ENCODE assay signal across 8 cellular contexts in the genomic region with DNA sequence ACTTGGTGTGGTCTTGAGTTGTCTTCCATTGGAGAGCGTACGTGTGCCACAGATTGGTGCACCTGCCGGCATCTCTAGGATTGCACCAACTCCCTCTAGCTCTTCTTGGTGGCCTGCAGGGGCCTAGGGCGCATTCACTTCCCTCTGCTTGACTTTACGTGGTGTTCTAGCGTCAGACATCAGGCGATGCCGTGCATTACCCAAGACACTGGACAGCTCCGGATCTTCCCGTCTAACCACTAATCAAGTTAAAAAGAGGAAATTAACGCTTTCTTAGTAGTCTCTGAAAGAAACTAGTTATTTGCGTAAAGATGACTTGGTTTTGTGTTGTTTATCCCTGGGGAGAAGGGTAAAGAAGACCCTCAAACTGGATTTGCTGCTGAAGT. TPM values are rescaled to one million over a fixed set of nuclear protein-coding genes. Genes with fewer than 3 reads are reported as not detected.
DNase-seq lines count a peak whose midpoint lies in the region; ATAC-seq and TF ChIP-seq lines count a peak whose summit lies in the region.

No MANE protein-coding gene starts in this region.

- TF ChIP-seq CTCF in SU-DHL-6 (IDR thresholded peaks at IDR 0.05; ENCODE audit: insufficient read depth, low read length, poor library complexity, severe bottlenecking) (no peak), endodermal cell (conservative IDR thresholded peaks at IDR 0.05) (peak; percentile 23), vagina (IDR thresholded peaks at IDR 0.05) (peak in 1 of 3 experiments; percentile 9)

- ATAC-seq in GM18511 (IDR thresholded peaks at IDR 0.05; ENCODE audit: unreplicated experiment) (peak; percentile 24), HG03342 (IDR thresholded peaks at IDR 0.05; ENCODE audit: unreplicated experiment) (peak; percentile 34)

- H3K9ac ChIP-seq in SU-DHL-6 (ENCODE audit: low read length) (peak overlapping the region; percentile 81), endodermal cell (ENCODE audit: extremely low read depth, low read length, poor library complexity, severe bottlenecking) (no peak overlapping the region)

- H3K27me3 Mint-ChIP-seq in endodermal cell (ENCODE audit: insufficient read depth) = peaks cover 12% of the 10 kb centered on the region

- H3K27ac Mint-ChIP-seq in endodermal cell = no peak overlapping the region

- H3K36me3 ChIP-seq in SU-DHL-6 (ENCODE audit: low read length) = 0 out of 2 replicates have a peak, but pooled peaks cover 4% of the 10 kb centered on the region
- H3K36me3 ChIP-seq in endodermal cell (ENCODE audit: control insufficient read depth, insufficient read depth, low read length) = peaks cover 10% of the 10 kb centered on the region
- peaks cover 28% of the 10 kb centered on the region for H3K36me3 ChIP-seq in mesodermal cell (ENCODE audit: control insufficient read depth, insufficient read depth, low read length)
- H3K36me3 ChIP-seq in vagina = peaks cover 0 to 11% of the 10 kb centered on the region in 2 donors

- peak overlapping the region; percentile 78 for H3K27ac ChIP-seq in SU-DHL-6 (ENCODE audit: low read depth, low read length)
- H3K27ac ChIP-seq in endodermal cell (ENCODE audit: low read depth, low read length) = no peak overlapping the region
- no peak overlapping the region for H3K27ac ChIP-seq in mesodermal cell (ENCODE audit: low read depth, low read length, severe bottlenecking)
- peak overlapping the region; percentile 87 for H3K27ac ChIP-seq in vagina

- no peaks in the 10 kb centered on the region for H3K9me3 ChIP-seq in SU-DHL-6 (ENCODE audit: insufficient read depth, low read length)
- no peaks in the 10 kb centered on the region for H3K9me3 ChIP-seq in endodermal cell (ENCODE audit: control insufficient read depth, low read length)
- H3K9me3 ChIP-seq in mesodermal cell (ENCODE audit: control insufficient read depth, low read length) = no peaks in the 10 kb centered on the region
- H3K9me3 ChIP-seq in vagina = no peaks in the 10 kb centered on the region

- no peaks in the 10 kb centered on the region for H4K20me1 ChIP-seq in SU-DHL-6 (ENCODE audit: low read depth, low read length)

- H3K4me3 ChIP-seq in SU-DHL-6 (ENCODE audit: insufficient read depth, low read length, poor library complexity, severe bottlenecking) (peak overlapping the region; percentile 65), endodermal cell (ENCODE audit: low read length) (peak overlapping the region; percentile 81), mesodermal cell (ENCODE audit: extremely low read depth, insufficient read depth, low read length, poor library complexity, severe bottlenecking) (peak overlapping the region; percentile 59), vagina (peak overlapping the region; percentile 79 to 91)

- H3K27me3 ChIP-seq in SU-DHL-6 (ENCODE audit: low read length) (no peaks in the 10 kb centered on the region), endodermal cell (ENCODE audit: control insufficient read depth, insufficient read depth, low read length, poor library complexity, severe bottlenecking) (no peaks in the 10 kb centered on the region), vagina (no peaks in the 10 kb centered on the region)

- H3K4me2 ChIP-seq in SU-DHL-6 (ENCODE audit: low read depth, low read length, poor library complexity, severe bottlenecking) = peak overlapping the region; percentile 82

- peak overlapping the region; percentile 25 for H2AFZ ChIP-seq in SU-DHL-6 (ENCODE audit: low read depth, low read length, severe bottlenecking)

- H3K36me3 Mint-ChIP-seq in endodermal cell (ENCODE audit: low read depth) = peaks cover 10% of the 10 kb centered on the region

- DNase-seq in AML-193 (lab: John Stamatoyannopoulos, UW) (peak; percentile 96), endodermal cell (peak; percentile 52), vagina (ENCODE audit: extremely low spot score in 2 of 2) (peak in 1 of 2 donors; percentile 83), NCI-H187 treated with DMSO at 0.1 percent for 48 hours (lab: John Stamatoyannopoulos, UW) (no peak)

- no peaks in the 10 kb centered on the region for H3K9me2 ChIP-seq in SU-DHL-6 (replicated peaks; ENCODE audit: insufficient read depth, low read length)

- H3F3A ChIP-seq in SU-DHL-6 (ENCODE audit: insufficient read depth) = peaks cover 50% of the 10 kb centered on the region

- H3K4me1 ChIP-seq in endodermal cell (ENCODE audit: control insufficient read depth, insufficient read depth, low read length) = no peaks in the 10 kb centered on the region
- peaks cover 4% of the 10 kb centered on the region for H3K4me1 ChIP-seq in mesodermal cell (ENCODE audit: control insufficient read depth, insufficient read depth, low read length, poor library complexity, severe bottlenecking)
- H3K4me1 ChIP-seq in vagina = peaks cover 26% of the 10 kb centered on the region

- no peak for TF ChIP-seq POLR2A in vagina (IDR thresholded peaks at IDR 0.05)

- WGBS in endodermal cell (ENCODE audit: insufficient coverage in 1 of 2, insufficient read length in 1 of 2), 2 experiments = 60 to 72% methylated on average over 9 to 12 of the region's 12 CpGs
- WGBS in mesodermal cell (ENCODE audit: insufficient coverage in 2 of 2), 2 experiments = 75% methylated on average over 10 to 12 of the region's 12 CpGs

- H3K79me2 ChIP-seq in SU-DHL-6 (ENCODE audit: insufficient read depth, low read length) = peaks cover 22% of the 10 kb centered on the region; the same call in 1 of the 2 replicates

- intact Hi-C loops in vagina (cut with DNase I) = no loop called here

- peak overlapping the region; percentile 63 for H3K4me3 Mint-ChIP-seq in endodermal cell

- peaks cover 10% of the 10 kb centered on the region for H3K4me1 Mint-ChIP-seq in endodermal cell

- no peaks in the 10 kb centered on the region for H3K9me3 Mint-ChIP-seq in endodermal cell

RNA-seq across cellular contexts. Expression of a gene that starts 0.5 kb away (rescaled TPM):
- 1 to 10 TPM; 4.1 to 5.3 TPM for total RNA-seq in endodermal cell
- polyA plus RNA-seq in endodermal cell (2013, experiment 1 of 2) = 11.6 TPM
- 8.9 TPM for polyA plus RNA-seq in endodermal cell (2013, experiment 2 of 2)
- 12.6 TPM for polyA plus RNA-seq in mesodermal cell (2013, experiment 1 of 2)
- polyA plus RNA-seq in mesodermal cell (2013, experiment 2 of 2) = 11.2 TPM
- total RNA-seq in vagina = 31.7 TPM

RNA-seq across cellular contexts. Expression of a gene that starts 35.9 kb away (rescaled TPM):
- 10 to 100 TPM; 14.1 to 27.7 TPM for total RNA-seq in endodermal cell
- polyA plus RNA-seq in endodermal cell (2013, experiment 1 of 2) = 24.1 TPM
- 24.8 TPM for polyA plus RNA-seq in endodermal cell (2013, experiment 2 of 2)
- 29.3 TPM for polyA plus RNA-seq in mesodermal cell (2013, experiment 1 of 2)
- polyA plus RNA-seq in mesodermal cell (2013, experiment 2 of 2) = 29.9 TPM
- 9.3 TPM for total RNA-seq in vagina

RNA-seq across cellular contexts. Expression of a gene that starts 59.1 kb away (rescaled TPM):
- total RNA-seq in endodermal cell (10 to 100 TPM; 11.7 to 16.9 TPM), vagina (20.4 TPM)
- 20.8 TPM for polyA plus RNA-seq in endodermal cell (2013, experiment 1 of 2)
- polyA plus RNA-seq in endodermal cell (2013, experiment 2 of 2) = 18.7 TPM
- polyA plus RNA-seq in mesodermal cell (2013, experiment 1 of 2) = 21.8 TPM
- polyA plus RNA-seq in mesodermal cell (2013, experiment 2 of 2) = 15.2 TPM

Comparison
In these comparisons a context has a peak if more than half of its experiments do, and no peak if none do; other contexts are left out.
1. H3K27ac ChIP-seq: peak in SU-DHL-6 (single experiment) and vagina (single experiment); none in endodermal cell (single experiment) and mesodermal cell (single experiment).
2. Peak in every context shown above with its lines, with median percentiles within 50 percentile points of each other: H3K4me3 ChIP-seq.